1 cellular context compared by ENCODE assay signal in the genomic region with DNA sequence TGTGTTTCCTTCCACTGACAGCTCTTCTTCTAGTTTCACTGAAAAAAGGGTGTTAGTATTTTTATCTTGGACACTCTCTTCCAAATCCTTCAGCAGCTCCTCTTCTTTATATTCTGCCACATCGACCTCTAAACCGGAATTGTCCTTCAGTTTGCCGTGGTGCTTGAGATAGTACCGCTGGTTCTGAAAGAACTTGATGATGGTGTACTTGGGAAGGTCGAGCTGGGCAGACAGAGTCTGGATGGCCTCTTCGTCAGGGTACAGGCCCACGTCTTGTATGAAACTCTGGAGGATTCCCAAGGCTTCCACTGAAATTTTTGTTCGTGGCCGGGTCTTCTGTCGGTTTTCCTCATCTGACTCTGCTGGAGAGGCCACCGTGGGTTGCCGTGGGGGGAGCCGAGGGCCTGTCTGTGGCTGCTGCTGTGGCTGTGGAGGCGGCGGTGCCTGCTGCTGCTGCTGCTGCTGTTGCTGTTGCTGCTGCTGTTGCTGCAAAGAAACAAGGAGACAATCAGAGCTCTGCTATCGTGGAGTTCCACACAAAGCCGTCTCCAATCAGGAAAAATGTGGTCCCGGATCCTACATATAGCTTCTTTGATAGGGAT.
TF ChIP-seq lines count a peak whose summit lies in the region.

No MANE protein-coding gene starts in this region.

TF ChIP-seq in H1, 55 proteins besides CTCF, POLR2A, EP300 and RAD21 (continued from another document):
- TF ChIP-seq HDAC6 (IDR thresholded peaks at IDR 0.05; ENCODE audit: low read depth, low read length) (no peak), JUN (IDR thresholded peaks at IDR 0.05; ENCODE audit: low read depth, low read length) (no peak), SP1 (IDR thresholded peaks at IDR 0.05; ENCODE audit: low read depth, low read length) (no peak)
- TF ChIP-seq, protein P1, sequence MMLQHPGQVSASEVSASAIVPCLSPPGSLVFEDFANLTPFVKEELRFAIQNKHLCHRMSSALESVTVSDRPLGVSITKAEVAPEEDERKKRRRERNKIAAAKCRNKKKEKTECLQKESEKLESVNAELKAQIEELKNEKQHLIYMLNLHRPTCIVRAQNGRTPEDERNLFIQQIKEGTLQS (IDR thresholded peaks at IDR 0.05; ENCODE audit: insufficient read depth, low read depth, low read length): no peak
- TF ChIP-seq, protein P2, sequence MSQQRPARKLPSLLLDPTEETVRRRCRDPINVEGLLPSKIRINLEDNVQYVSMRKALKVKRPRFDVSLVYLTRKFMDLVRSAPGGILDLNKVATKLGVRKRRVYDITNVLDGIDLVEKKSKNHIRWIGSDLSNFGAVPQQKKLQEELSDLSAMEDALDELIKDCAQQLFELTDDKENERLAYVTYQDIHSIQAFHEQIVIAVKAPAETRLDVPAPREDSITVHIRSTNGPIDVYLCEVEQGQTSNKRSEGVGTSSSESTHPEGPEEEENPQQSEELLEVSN (IDR thresholded peaks at IDR 0.05): no peak
